Comparison of ENCODE assay signal across 8 cellular contexts in the genomic region with DNA sequence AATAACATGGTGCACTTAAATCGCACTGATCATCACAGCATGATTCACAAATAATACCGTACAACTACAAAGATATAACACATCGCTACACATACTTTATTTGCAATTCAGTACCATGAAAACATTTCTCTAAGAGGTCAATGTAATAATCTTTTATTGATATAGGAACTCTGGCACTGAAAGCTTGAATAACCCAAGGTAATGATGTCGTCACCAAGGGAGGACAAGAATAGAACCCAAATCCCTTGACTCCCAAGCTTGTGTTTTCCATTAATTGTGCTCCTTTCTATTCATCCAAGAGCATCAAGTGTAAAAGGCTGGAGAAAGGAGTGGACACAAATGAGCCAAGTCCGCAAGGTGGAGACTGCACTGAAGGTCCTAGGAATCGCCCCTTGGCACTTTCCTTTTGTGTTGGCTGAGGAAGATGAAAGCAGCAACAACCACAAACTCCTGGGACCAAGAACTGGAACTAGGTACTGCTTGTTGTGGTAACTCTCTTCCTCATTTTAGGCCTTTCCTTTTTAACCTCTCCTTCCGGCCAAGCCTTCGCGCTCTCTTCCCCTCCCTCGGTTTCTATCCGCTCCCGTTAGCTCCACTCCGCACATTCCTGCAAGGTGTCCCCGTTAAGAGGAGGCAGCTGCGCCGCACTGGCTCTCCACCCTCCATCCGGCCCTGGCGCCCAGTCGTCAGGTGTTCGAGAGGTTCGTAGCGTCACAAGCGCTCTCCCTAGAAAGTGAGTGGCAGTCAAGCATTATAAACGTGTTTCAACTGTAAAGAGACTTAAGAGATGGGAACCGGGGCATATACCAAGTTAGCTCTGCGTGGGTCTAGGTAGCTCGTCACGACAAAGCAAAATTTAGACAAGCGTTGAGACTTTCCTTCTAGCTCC. TPM values are rescaled to one million over a fixed set of nuclear protein-coding genes. Genes with fewer than 3 reads are reported as not detected.
DNase-seq lines count a peak whose midpoint lies in the region; ATAC-seq and TF ChIP-seq lines count a peak whose summit lies in the region.

No MANE protein-coding gene starts in this region.

- H3K27me3 ChIP-seq in BJ (ENCODE audit: control insufficient read depth, insufficient read depth, low read length): no peaks in the 10 kb centered on the region
- no peaks in the 10 kb centered on the region for H3K27me3 ChIP-seq in heart left ventricle

- POLR2A ChIA-PET in BJ (lab: Charles Lee): interaction anchor here (0.6 to 0.8 kb wide), 2 partner anchors 132 to 155 kb away, joined by 5 to 14 read pairs; no protein-coding TSS in a partner anchor

- peak overlapping the region; percentile 87 for H3K4me3 Mint-ChIP-seq in activated naive CD4-positive, alpha-beta T cell treated with anti-CD3 and anti-CD28 coated beads, Interleukin-2, amount 10 ng/mL, durations not matched to agents 7 days and 5 days

- no peak for DNase-seq in BJ (ENCODE audit: low read depth)
- peak; percentile 81 for DNase-seq in NCI-H345 (lab: John Stamatoyannopoulos, UW)
- no peak for DNase-seq in activated naive CD4-positive, alpha-beta T cell treated with anti-CD3 and anti-CD28 coated beads, Interleukin-2, amount 10 ng/mL, durations not matched to agents 7 days and 5 days
- DNase-seq in heart left ventricle: peak; percentile 50 to 77 (median 63)
- peak; percentile 71 for DNase-seq in pons (ENCODE audit: low spot score)
- no peak for DNase-seq in erythroblast (lab: John Stamatoyannopoulos, UW)

- H3K4me3 ChIP-seq in BJ (ENCODE audit: low read depth, low read length) (peak overlapping the region; percentile 74), heart left ventricle (peak overlapping the region; percentile 67 to 94 (median 82))

- ATAC-seq in GM18861 (IDR thresholded peaks at IDR 0.05; ENCODE audit: unreplicated experiment) (peak; percentile 27), HG02981 (IDR thresholded peaks at IDR 0.05; ENCODE audit: unreplicated experiment) (peak; percentile 33), heart left ventricle (peak; percentile 15 to 44 (median 40))

- WGBS in heart left ventricle, 4 donors: 14 to 17% (median 15%) methylated on average over 26 to 29 of the region's 29 CpGs

- H3K4me1 ChIP-seq in heart left ventricle: peaks cover 7 to 43% (median 28%) of the 10 kb centered on the region in 12 donors

- H3K36me3 Mint-ChIP-seq in activated naive CD4-positive, alpha-beta T cell treated with anti-CD3 and anti-CD28 coated beads, Interleukin-2, amount 10 ng/mL, durations not matched to agents 7 days and 5 days: peaks cover 16% of the 10 kb centered on the region

- H3K9me3 ChIP-seq in heart left ventricle: no peaks in the 10 kb centered on the region

- no peaks in the 10 kb centered on the region for H3K9me3 Mint-ChIP-seq in activated naive CD4-positive, alpha-beta T cell treated with anti-CD3 and anti-CD28 coated beads, Interleukin-2, amount 10 ng/mL, durations not matched to agents 7 days and 5 days

- TF ChIP-seq CTCF in BJ (IDR thresholded peaks at IDR 0.05; ENCODE audit: insufficient read depth, low read depth, low read length) (no peak), heart left ventricle (IDR thresholded peaks at IDR 0.05) (no peak)

- H3K27me3 Mint-ChIP-seq in activated naive CD4-positive, alpha-beta T cell treated with anti-CD3 and anti-CD28 coated beads, Interleukin-2, amount 10 ng/mL, durations not matched to agents 7 days and 5 days: no peaks in the 10 kb centered on the region

- H3K4me1 Mint-ChIP-seq in activated naive CD4-positive, alpha-beta T cell treated with anti-CD3 and anti-CD28 coated beads, Interleukin-2, amount 10 ng/mL, durations not matched to agents 7 days and 5 days: peaks cover 45% of the 10 kb centered on the region

- CTCF ChIA-PET in BJ (lab: Yijun Ruan, JAX): interaction anchor here (0.6 to 9.3 kb wide), 20 partner anchors 8 to 596 kb away, joined by 3 to 112 read pairs (median 3); no protein-coding TSS in a partner anchor
- CTCF ChIA-PET in activated naive CD4-positive, alpha-beta T cell treated with anti-CD3 and anti-CD28 coated beads, Interleukin-2, amount 10 ng/mL, durations not matched to agents 7 days and 5 days (lab: Charles Lee): interaction anchor here (0.9 to 7.6 kb wide), 11 partner anchors 14 to 595 kb away, joined by 3 to 176 read pairs (median 4); partner anchors contain the start of genes COG5 and DUS4L

- H3K27ac Mint-ChIP-seq in activated naive CD4-positive, alpha-beta T cell treated with anti-CD3 and anti-CD28 coated beads, Interleukin-2, amount 10 ng/mL, durations not matched to agents 7 days and 5 days: peak overlapping the region; percentile 100

- no peak for TF ChIP-seq POLR2A in heart left ventricle (IDR thresholded peaks at IDR 0.05)
- TF ChIP-seq POLR2A in erythroblast (IDR thresholded peaks at IDR 0.05; ENCODE audit: low read length): no peak

- H3K36me3 ChIP-seq in BJ (ENCODE audit: control insufficient read depth, insufficient read depth, low read length) (no peaks in the 10 kb centered on the region), heart left ventricle (no peaks in the 10 kb centered on the region)

- intact Hi-C loops in heart left ventricle (cut with DNase I): loop anchor here (2.0 to 10.0 kb wide), 6 partner anchors 129 to 404 kb away; partner anchors contain the start of genes COG5 (in 1 of the 10) and DUS4L (in 1 of the 10)

- H3K27ac ChIP-seq in heart left ventricle: peak overlapping the region; percentile 92 to 99 (median 97)

RNA-seq across cellular contexts. Expression of gene CBLL1, which starts 1.0 kb away (rescaled TPM):
- polyA plus RNA-seq in BJ (2011; rRNA removed): 12.2 and 13.9 TPM in 2 replicates
- polyA minus RNA-seq in BJ (2011; rRNA and poly(A)+ RNA removed): 9.4 and 11.9 TPM in 2 replicates
- total RNA-seq in heart left ventricle: 10 to 100 TPM; 17.1 to 39.8 (median 24.3) TPM
- polyA plus RNA-seq in heart left ventricle: 10 to 100 TPM in 1 of 2 donors, 1 to 10 TPM in 1; 5.0 to 11.3 TPM

Comparison
In these comparisons a context has a peak if more than half of its experiments do, and no peak if none do; other contexts are left out.
1. DNase-seq: peak in NCI-H345 (single experiment), heart left ventricle (5 of 5) and pons (single experiment); none in BJ (single experiment), activated naive CD4-positive, alpha-beta T cell treated with anti-CD3 and anti-CD28 coated beads, Interleukin-2, amount 10 ng/mL, durations not matched to agents 7 days and 5 days (single experiment) and erythroblast (0 of 2).
2. Peak in every context shown above with its lines, with median percentiles within 50 percentile points of each other: ATAC-seq.